1 cellular context compared by ENCODE assay signal in the genomic region with DNA sequence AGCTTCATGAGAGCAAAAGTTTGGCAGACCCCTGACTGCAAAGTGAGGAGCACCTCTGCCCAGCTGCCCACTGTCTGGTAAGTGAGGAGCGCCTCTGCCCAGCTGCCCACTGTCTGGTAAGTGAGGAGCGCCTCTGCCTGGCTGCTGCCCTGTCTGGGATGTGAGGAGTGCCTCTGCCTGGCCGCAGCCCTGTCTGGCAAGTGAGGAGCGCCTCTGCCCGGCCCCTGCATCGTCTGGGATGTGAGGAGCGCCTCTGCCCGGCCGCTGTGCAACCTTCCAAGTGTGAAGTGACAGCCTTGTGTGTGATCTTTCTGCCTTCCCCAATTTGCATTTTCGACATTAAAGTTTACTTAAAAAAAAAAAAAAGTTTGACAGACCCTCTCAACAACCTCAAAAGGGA. TPM values are rescaled to one million over a fixed set of nuclear protein-coding genes. Genes with fewer than 3 reads are reported as not detected.
"Had no signal": no experiment of that assay in that cellular context is flagged by ENCODE, and none has a peak within 500 bp of the region (broad histone marks: within the 10 kb centered on the region; RNA-seq: fewer than 3 reads in every experiment).

No MANE protein-coding gene starts in this region.

RNA-seq across cellular contexts. Expression of gene DIAPH3, which starts 41.8 kb away (rescaled TPM):
- polyA plus RNA-seq: naive thymus-derived CD4-positive, alpha-beta T cell had no signal
